In genomic region chr7:26286157-26286556, GRCh38 we compare ENCODE assay signal across 22 cellular contexts. TPM values are rescaled to one million over a fixed set of nuclear protein-coding genes. Genes with fewer than 3 reads are reported as not detected.
DNase-seq lines count a peak whose midpoint lies in the region; ATAC-seq, FAIRE-seq and TF ChIP-seq lines count a peak whose summit lies in the region.
"Had no signal": no experiment of that assay in that cellular context is flagged by ENCODE, and none has a peak within 500 bp of the region (broad histone marks: within the 10 kb centered on the region; RNA-seq: fewer than 3 reads in every experiment).

No MANE protein-coding gene starts in this region.

- TF ChIP-seq EP300 in K562 (IDR thresholded peaks at IDR 0.05; ENCODE audit: low read length), result no peak

- intact Hi-C loops in K562 (cut with micrococcal nuclease), result loop anchor here (5.0 kb wide), 1 partner anchor 209 kb away; no protein-coding TSS in a partner anchor

- in situ Hi-C loops in K562 (cut with MboI), result loop anchor here (5.0 kb wide), 1 partner anchor 89 kb away; no protein-coding TSS in a partner anchor

- CTCF ChIA-PET in K562 (lab: Yijun Ruan, JAX; ENCODE audit: low intra/inter-chr PET ratio), result interaction anchor here (2.4 to 3.7 kb wide), 2 partner anchors 195 to 393 kb away, joined by 17 to 22 read pairs; no protein-coding TSS in a partner anchor
- CTCF ChIA-PET in activated CD8-positive, alpha-beta memory T cell treated with anti-CD3 and anti-CD28 coated beads, Interleukin-2, amount 10 ng/mL, durations not matched to agents 7 days and 5 days (lab: Charles Lee), result interaction anchor here (1.5 kb wide), 1 partner anchor 84 kb away, joined by 7 read pairs; no protein-coding TSS in a partner anchor

- no peak overlapping the region for H3K4me2 ChIP-seq in K562 (ENCODE audit: insufficient read depth, low read length)
- H3K4me2 ChIP-seq: A549; BLaER1 treated with 17β-estradiol and CSF1 and Interleukin-3, amounts not matched to agents 10 nM and 100 nM had no signal

- H3K9me3 Mint-ChIP-seq in activated CD8-positive, alpha-beta memory T cell treated with anti-CD3 and anti-CD28 coated beads, Interleukin-2, amount 10 ng/mL, durations not matched to agents 7 days and 5 days (ENCODE audit: low read depth), result no peaks in the 10 kb centered on the region
- H3K9me3 Mint-ChIP-seq: CD4-positive, alpha-beta T cell; CD8-positive, alpha-beta T cell had no signal

- H3K9me1 ChIP-seq in K562 (ENCODE audit: control insufficient read depth, insufficient read depth, low read length), result no peaks in the 10 kb centered on the region

- H3K4me3 Mint-ChIP-seq in activated CD8-positive, alpha-beta memory T cell treated with anti-CD3 and anti-CD28 coated beads, Interleukin-2, amount 10 ng/mL, durations not matched to agents 7 days and 5 days, result no peak overlapping the region
- H3K4me3 Mint-ChIP-seq: B cell; CD4-positive, alpha-beta T cell; CD8-positive, alpha-beta T cell had no signal

- TF ChIP-seq CTCF in K562 (IDR thresholded peaks at IDR 0.05 in 2 of 3, conservative IDR thresholded peaks at IDR 0.05 in 1 of 3; ENCODE audit: insufficient read depth in 2 of 3, low read depth in 1 of 3, low read length in 3 of 3) (no peak), liver (IDR thresholded peaks at IDR 0.05; ENCODE audit: low read depth, low read length, missing input control) (no peak)

- TF ChIP-seq RAD21 in K562 (CRISPR knock-in tag; conservative IDR thresholded peaks at IDR 0.05 in 1 of 2, IDR thresholded peaks at IDR 0.05 in 1 of 2) (no peak), liver (IDR thresholded peaks at IDR 0.05) (no peak)

- H3K27ac ChIP-seq in K562 (ENCODE audit: extremely low read depth, low read depth, low read length), result no peak overlapping the region
- H3K27ac ChIP-seq in liver (ENCODE audit: low read depth in 1 of 2, low read length in 2 of 2), result no peak overlapping the region
- H3K27ac ChIP-seq: 22Rv1; A549; BLaER1 treated with 17β-estradiol and CSF1 and Interleukin-3, amounts not matched to agents 10 nM and 100 nM; C4-2B had no signal

- POLR2A ChIA-PET in K562 (lab: Yijun Ruan, JAX), result no interaction called here

- DNase-seq in K562 (ENCODE audit: extremely low read depth in 1 of 4, low spot score in 3 of 4) (no peak), NCI-H128 (lab: John Stamatoyannopoulos, UW; ENCODE audit: unreplicated experiment) (no peak)
- DNase-seq in activated CD8-positive, alpha-beta memory T cell treated with anti-CD3 and anti-CD28 coated beads, Interleukin-2, amount 10 ng/mL, durations not matched to agents 7 days and 5 days, result no peak
- DNase-seq: AML-193; Caco-2; Calu3; CD4-positive, alpha-beta T cell; CD8-positive, alpha-beta T cell; DMS79 treated with DMSO at 0.1 percent for 48 hours; GDM1 had no signal

- ATAC-seq in K562, result no peak
- no peak for ATAC-seq in activated CD8-positive, alpha-beta memory T cell treated with anti-CD3 and anti-CD28 coated beads, Interleukin-2, amount 10 ng/mL, durations not matched to agents 7 days and 5 days
- ATAC-seq: A549; CD8-positive, alpha-beta T cell; GM12878 had no signal

- H3K27me3 Mint-ChIP-seq in activated CD8-positive, alpha-beta memory T cell treated with anti-CD3 and anti-CD28 coated beads, Interleukin-2, amount 10 ng/mL, durations not matched to agents 7 days and 5 days, result no peaks in the 10 kb centered on the region
- H3K27me3 Mint-ChIP-seq: B cell; CD4-positive, alpha-beta T cell had no signal

- no TSS peak for BruUV-seq in K562 (replicated peaks; lab: Mats Ljungman, UMichigan)

- H2AFZ ChIP-seq in K562 (ENCODE audit: low read depth, low read length), result no peak overlapping the region

- no peaks in the 10 kb centered on the region for H3K9me3 ChIP-seq in K562 (replicated peaks; ENCODE audit: control insufficient read depth, insufficient read depth, low read depth, low read length)
- H3K9me3 ChIP-seq in liver (ENCODE audit: control insufficient read depth in 4 of 4, low read length in 3 of 4), result no peaks in the 10 kb centered on the region
- H3K9me3 ChIP-seq: A549, Caco-2 had no signal

- H3K4me3 ChIP-seq in K562 (no peak overlapping the region), liver (ENCODE audit: low read depth in 1 of 3, low read length in 3 of 3) (no peak overlapping the region)
- H3K4me3 ChIP-seq: A549; BLaER1 treated with 17β-estradiol and CSF1 and Interleukin-3, amounts not matched to agents 10 nM and 100 nM; GM12878 had no signal

- H3K4me1 ChIP-seq in K562 (replicated peaks in 1 of 2; ENCODE audit: control insufficient read depth in 2 of 2, insufficient read depth in 2 of 2, low read length in 2 of 2) (peaks cover 0 to 6% of the 10 kb centered on the region in 2 experiments; a peak in 2 of 5 replicates), liver (ENCODE audit: control insufficient read depth in 4 of 4, insufficient read depth in 4 of 4, low read length in 3 of 4) (peaks cover 0 to under 1% (median 0%) of the 10 kb centered on the region in 4 donors)
- H3K4me1 ChIP-seq: A549, Caco-2 had no signal

- H3K9ac ChIP-seq in K562 (ENCODE audit: insufficient read depth in 1 of 2, low read depth in 2 of 2, low read length in 2 of 2), result no peak overlapping the region
- no peak overlapping the region for H3K9ac ChIP-seq in liver (ENCODE audit: low read depth in 1 of 2, low read length in 2 of 2)
- H3K9ac ChIP-seq: BLaER1 treated with 17β-estradiol and CSF1 and Interleukin-3, amounts not matched to agents 10 nM and 100 nM had no signal

- H3K36me3 ChIP-seq in K562 (ENCODE audit: control insufficient read depth, insufficient read depth, low read length), result no peaks in the 10 kb centered on the region
- no peaks in the 10 kb centered on the region for H3K36me3 ChIP-seq in liver (ENCODE audit: control insufficient read depth in 4 of 4, insufficient read depth in 3 of 4, low read depth in 1 of 4, low read length in 3 of 4)
- H3K36me3 ChIP-seq: BLaER1 treated with 17β-estradiol and CSF1 and Interleukin-3, amounts not matched to agents 10 nM and 100 nM had no signal

- H3K79me2 ChIP-seq in K562 (ENCODE audit: control insufficient read depth, insufficient read depth, low read length), result no peaks in the 10 kb centered on the region

- no peaks in the 10 kb centered on the region for H4K20me1 ChIP-seq in K562 (replicated peaks; ENCODE audit: control insufficient read depth, insufficient read depth, low read length)
- H4K20me1 ChIP-seq: BLaER1 treated with 17β-estradiol and CSF1 and Interleukin-3, amounts not matched to agents 10 nM and 100 nM had no signal

- H3K4me1 Mint-ChIP-seq in activated CD8-positive, alpha-beta memory T cell treated with anti-CD3 and anti-CD28 coated beads, Interleukin-2, amount 10 ng/mL, durations not matched to agents 7 days and 5 days, result peaks cover 4% of the 10 kb centered on the region

- H3K27me3 ChIP-seq in K562 (ENCODE audit: control insufficient read depth in 2 of 2, insufficient read depth in 2 of 2, low read length in 2 of 2), result no peaks in the 10 kb centered on the region; a peak in 1 of 5 replicates
- H3K27me3 ChIP-seq in liver (ENCODE audit: control insufficient read depth in 4 of 4, insufficient read depth in 4 of 4, low read length in 3 of 4), result no peaks in the 10 kb centered on the region
- H3K27me3 ChIP-seq: BLaER1 treated with 17β-estradiol and CSF1 and Interleukin-3, amounts not matched to agents 10 nM and 100 nM had no signal

- FAIRE-seq in G401.6 (lab: Jason Lieb, UNC), result peak; percentile 63
- no peak for FAIRE-seq in K562 (lab: Jason Lieb, UNC)
- FAIRE-seq: A549, D721Med, GM12878, GM12892, GM18507 had no signal

- H3K27ac Mint-ChIP-seq in activated CD8-positive, alpha-beta memory T cell treated with anti-CD3 and anti-CD28 coated beads, Interleukin-2, amount 10 ng/mL, durations not matched to agents 7 days and 5 days, result no peak overlapping the region
- H3K27ac Mint-ChIP-seq: B cell; CD4-positive, alpha-beta T cell; CD8-positive, alpha-beta T cell had no signal

- 17% methylated on average over 2 of the region's 2 CpGs for WGBS in K562 (ENCODE audit: insufficient coverage, low coverage, missing lambda C conversion rate)
- WGBS in liver, result 37% methylated on average over 2 of the region's 2 CpGs

- TF ChIP-seq POLR2A in K562 (conservative IDR thresholded peaks at IDR 0.05), result no peak

- H3K36me3 Mint-ChIP-seq in activated CD8-positive, alpha-beta memory T cell treated with anti-CD3 and anti-CD28 coated beads, Interleukin-2, amount 10 ng/mL, durations not matched to agents 7 days and 5 days, result no peaks in the 10 kb centered on the region
- H3K36me3 Mint-ChIP-seq: CD8-positive, alpha-beta T cell had no signal

TF ChIP-seq in K562, 482 proteins besides CTCF, POLR2A, EP300 and RAD21:
- no peak for TF ChIP-seq TAL1 (IDR thresholded peaks at IDR 0.05)
- TF ChIP-seq CEBPB (tag; IDR thresholded peaks at IDR 0.05), result peak; percentile 50; the same call in 1 of the 2 replicates
- TF ChIP-seq CEBPG (CRISPR knock-in tag; IDR thresholded peaks at IDR 0.05), result no peak
- TF ChIP-seq CEBPG (tag; conservative IDR thresholded peaks at IDR 0.05 in 1 of 2, IDR thresholded peaks at IDR 0.05 in 1 of 2), result peak; percentile 36 to 58; a peak in 3 of 4 replicates

TF ChIP-seq in liver, 16 proteins besides CTCF, POLR2A, EP300 and RAD21:
- TF ChIP-seq YY1 (IDR thresholded peaks at IDR 0.05) (no peak), HNF4A (conservative IDR thresholded peaks at IDR 0.05) (peak; percentile 19 to 42)

RNA-seq across cellular contexts. Expression of gene SNX10, which starts 5.5 kb away (rescaled TPM):
- total RNA-seq in K562 (2011; cell fraction: chromatin; rRNA removed; ENCODE audit: low replicate concordance), result 0.83 and 2.2 TPM in 2 replicates
- 0.33 and 0.66 TPM in 2 replicates for total RNA-seq in K562 (2011; cell fraction: nucleolus; rRNA removed)
- total RNA-seq in K562 (2011; cell fraction: nucleoplasm; rRNA removed), result 1.5 TPM in 2 replicates
- total RNA-seq in K562 (2014; rRNA removed), result 6.2 and 7.9 TPM in 2 replicates
- 14.8 and 19.0 TPM in 2 replicates for total RNA-seq in K562 (2014; rRNA removed; fragmentation: Illumina TruSeq; extraction: Trizol)
- total RNA-seq in K562 (2015; rRNA removed; fragmentation: Illumina TruSeq; extraction: Trizol), result 13.8 and 16.5 TPM in 2 replicates
- 11.8 and 12.1 TPM in 2 replicates for total RNA-seq in K562 (2021)
- polyA plus RNA-seq in K562 (2011; rRNA removed), result 9.4 TPM in 2 replicates
- 1.3 and 3.9 TPM in 2 replicates for polyA plus RNA-seq in K562 (2011; cell fraction: cytosol; rRNA removed)
- polyA plus RNA-seq in K562 (2011; cell fraction: nucleus; rRNA removed), result 1.3 and 3.7 TPM in 2 replicates
- polyA plus RNA-seq in K562 (2012), result 12.4 and 18.8 TPM in 2 replicates
- polyA plus RNA-seq in K562 (2014; fragmentation: Illumina TruSeq; extraction: Trizol), result 9.8 and 11.5 TPM in 2 replicates
- 10 to 100 TPM; 10.9 to 12.4 TPM for polyA plus RNA-seq in K562 (2014; fragmentation: Nextera tagmentation; extraction: Ambion mirVana)
- 6.9 and 7.3 TPM in 2 replicates for polyA plus RNA-seq in K562 (2014; rRNA removed)
- 7.5 and 8.5 TPM in 2 replicates for polyA minus RNA-seq in K562 (2011; rRNA and poly(A)+ RNA removed)
- 2.4 and 2.9 TPM in 2 replicates for polyA minus RNA-seq in K562 (2011; cell fraction: cytosol; rRNA and poly(A)+ RNA removed)
- polyA minus RNA-seq in K562 (2011; cell fraction: nucleus; rRNA and poly(A)+ RNA removed), result 1.1 and 2.6 TPM in 2 replicates
- total RNA-seq in liver, result 10 to 100 TPM in 1 of 2 donors, 1 to 10 TPM in 1; 5.9 to 14.0 TPM
- 10 to 100 TPM; 11.5 to 15.9 TPM for polyA plus RNA-seq in liver
- 10 to 100 TPM; 42.8 to 59.3 TPM for total RNA-seq in activated CD8-positive, alpha-beta memory T cell treated with anti-CD3 and anti-CD28 coated beads, Interleukin-2, amount 10 ng/mL, durations not matched to agents 7 days and 5 days
- polyA plus RNA-seq: BJ had no signal
